ENCODE assay signal across 7 cellular contexts in genomic region chr12:54159140-54159539, GRCh38. TPM values are rescaled to one million over a fixed set of nuclear protein-coding genes. Genes with fewer than 3 reads are reported as not detected.
DNase-seq lines count a peak whose midpoint lies in the region; ATAC-seq and TF ChIP-seq lines count a peak whose summit lies in the region.

No MANE protein-coding gene starts in this region.

- H3K27ac ChIP-seq in GM23248 = no peak overlapping the region

- CTCF ChIA-PET in activated CD8-positive, alpha-beta T cell treated with anti-CD3 and anti-CD28 coated beads for 36 hours (lab: Charles Lee) = no interaction called here

- no peaks in the 10 kb centered on the region for H3K79me2 ChIP-seq in GM23248 (ENCODE audit: insufficient read depth)

- no peak overlapping the region for H3K9ac ChIP-seq in GM23248

- POLR2A ChIA-PET in activated CD8-positive, alpha-beta T cell treated with anti-CD3 and anti-CD28 coated beads for 36 hours (lab: Charles Lee) = no interaction called here

- no peaks in the 10 kb centered on the region for H3K27me3 Mint-ChIP-seq in activated CD8-positive, alpha-beta T cell treated with anti-CD3 and anti-CD28 coated beads for 36 hours

- no peaks in the 10 kb centered on the region for H3K36me3 Mint-ChIP-seq in activated CD8-positive, alpha-beta T cell treated with anti-CD3 and anti-CD28 coated beads for 36 hours (ENCODE audit: low read depth)

- H3K4me2 ChIP-seq in GM23248 (ENCODE audit: unreplicated experiment) = no peak overlapping the region

- no peaks in the 10 kb centered on the region for H3K9me3 Mint-ChIP-seq in activated CD8-positive, alpha-beta T cell treated with anti-CD3 and anti-CD28 coated beads for 36 hours

- DNase-seq in GM23248 = peak; percentile 22
- peak; percentile 78 for DNase-seq in NCI-H1436 (lab: John Stamatoyannopoulos, UW)
- DNase-seq in activated CD8-positive, alpha-beta T cell treated with anti-CD3 and anti-CD28 coated beads for 36 hours = peak; percentile 32
- no peak for DNase-seq in cerebellum (ENCODE audit: low spot score)
- DNase-seq in mesenteric fat pad (ENCODE audit: low spot score) = no peak

- H3K36me3 ChIP-seq in GM23248 (ENCODE audit: low read depth) (no peaks in the 10 kb centered on the region), neuron (ENCODE audit: insufficient read depth, low read length) (no peaks in the 10 kb centered on the region)

- no peaks in the 10 kb centered on the region for H3K4me1 Mint-ChIP-seq in activated CD8-positive, alpha-beta T cell treated with anti-CD3 and anti-CD28 coated beads for 36 hours (ENCODE audit: low read depth)

- H3K27me3 ChIP-seq in GM23248 (replicated peaks; ENCODE audit: insufficient read depth) (no peaks in the 10 kb centered on the region), neuron (ENCODE audit: insufficient read depth, low read length) (peaks cover 70% of the 10 kb centered on the region)

- 41 to 46% methylated on average over 11 to 12 of the region's 12 CpGs for WGBS in GM23248 (ENCODE audit: low coverage in 1 of 2, low lambda C conversion rate in 2 of 2, missing lambda C conversion rate in 2 of 2), 2 experiments

- H3K27ac Mint-ChIP-seq in activated CD8-positive, alpha-beta T cell treated with anti-CD3 and anti-CD28 coated beads for 36 hours = no peak overlapping the region

- H3K9me2 ChIP-seq in GM23248 (ENCODE audit: insufficient read depth) = no peaks in the 10 kb centered on the region

- no peak overlapping the region for H3K4me3 Mint-ChIP-seq in activated CD8-positive, alpha-beta T cell treated with anti-CD3 and anti-CD28 coated beads for 36 hours

- intact Hi-C loops in activated CD8-positive, alpha-beta T cell treated with anti-CD3 and anti-CD28 coated beads for 36 hours (cut with micrococcal nuclease) = no loop called here

- TF ChIP-seq CTCF in activated CD8-positive, alpha-beta T cell treated with anti-CD3 and anti-CD28 coated beads for 36 hours (IDR thresholded peaks at IDR 0.05) = no peak

- H3K9me3 ChIP-seq in GM23248 (ENCODE audit: low read depth) (no peaks in the 10 kb centered on the region), neuron (ENCODE audit: low read length) (no peaks in the 10 kb centered on the region)

- H4K20me1 ChIP-seq in GM23248 (ENCODE audit: insufficient read depth) = no peaks in the 10 kb centered on the region

- in situ Hi-C loops in GM23248 (cut with MboI) = no loop called here

- no peaks in the 10 kb centered on the region for H3F3A ChIP-seq in GM23248 (ENCODE audit: insufficient read depth)

- H3K4me1 ChIP-seq in GM23248 (ENCODE audit: insufficient read depth) = 0 out of 2 replicates have a peak, but pooled peaks cover 8% of the 10 kb centered on the region
- peaks cover 6% of the 10 kb centered on the region for H3K4me1 ChIP-seq in neuron (ENCODE audit: insufficient read depth, low read length)

- H2AFZ ChIP-seq in GM23248 (no peak overlapping the region), neuron (ENCODE audit: low read depth, low read length) (peak overlapping the region; percentile 24)

- no peak overlapping the region for H3K4me3 ChIP-seq in GM23248
- H3K4me3 ChIP-seq in neuron (ENCODE audit: low read length) = no peak overlapping the region

- peak; percentile 86 for ATAC-seq in GM18498 (IDR thresholded peaks at IDR 0.05; ENCODE audit: unreplicated experiment)
- peak; percentile 91 for ATAC-seq in activated CD8-positive, alpha-beta T cell treated with anti-CD3 and anti-CD28 coated beads for 36 hours

RNA-seq across cellular contexts. Expression of gene SMUG1, which starts 29.6 kb away (rescaled TPM):
- total RNA-seq in GM23248 (2014; rRNA removed; shearing (Covaris generic)) = 34.5 and 38.2 TPM in 2 replicates
- polyA plus RNA-seq in GM23248 (2016; fragmentation: Nextera tagmentation; extraction: Ambion mirVana) = 48.5 and 49.5 TPM in 2 replicates
- total RNA-seq in activated CD8-positive, alpha-beta T cell treated with anti-CD3 and anti-CD28 coated beads for 36 hours = 10 to 100 TPM; 20.1 to 23.9 TPM
- total RNA-seq in cerebellum = 26.0 TPM
- 23.4 TPM for total RNA-seq in mesenteric fat pad

Comparison
In these comparisons a context has a peak if more than half of its experiments do, and no peak if none do; other contexts are left out.
1. DNase-seq: peak in GM23248 (single experiment), NCI-H1436 (single experiment) and activated CD8-positive, alpha-beta T cell treated with anti-CD3 and anti-CD28 coated beads for 36 hours (single experiment); none in cerebellum (single experiment) and mesenteric fat pad (single experiment).